In the genomic region with DNA sequence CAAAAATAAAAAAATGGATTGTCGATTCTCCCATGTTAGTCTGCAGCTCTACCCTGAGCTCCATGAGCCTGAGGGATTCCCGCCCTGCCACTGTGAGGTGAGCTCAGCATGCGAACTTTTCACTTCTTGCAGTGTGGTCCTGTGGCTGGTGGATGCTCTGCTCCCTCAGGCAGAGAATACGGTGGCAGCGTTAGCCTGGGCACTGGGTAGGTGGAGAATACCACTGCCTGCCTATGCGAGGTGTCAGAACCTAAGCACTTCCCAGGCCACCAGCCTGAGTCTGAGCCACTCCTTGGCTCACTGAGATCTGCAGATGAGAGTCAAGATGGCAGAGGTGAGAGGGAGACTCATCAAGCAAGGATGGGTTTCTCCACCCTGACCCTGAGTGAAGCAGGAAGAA, we compare ENCODE assay signal across 19 cellular contexts.
A peak's percentile ranks its signal among the peaks of the same experiment; 100 is the strongest.
DNase-seq lines count a peak whose midpoint lies in the region; ATAC-seq, FAIRE-seq and TF ChIP-seq lines count a peak whose summit lies in the region.
"Had no signal": no experiment of that assay in that cellular context is flagged by ENCODE, and none has a peak within 500 bp of the region (broad histone marks: within the 10 kb centered on the region; RNA-seq: fewer than 3 reads in every experiment).

No MANE protein-coding gene starts in this region.

- no peak overlapping the region for H3K23ac ChIP-seq in H1 (ENCODE audit: insufficient read length)

- no peaks in the 10 kb centered on the region for H3K27me3 Mint-ChIP-seq in osteocyte (ENCODE audit: unreplicated experiment)

- no peak overlapping the region for H2BK15ac ChIP-seq in H1 (ENCODE audit: low read length)

- TF ChIP-seq CTCF in PC-9 (conservative IDR thresholded peaks at IDR 0.05) (no peak), H1 (IDR thresholded peaks at IDR 0.05; ENCODE audit: control extremely low read depth in 1 of 3, insufficient read depth in 1 of 3, low read depth in 1 of 3, low read length in 3 of 3) (no peak), osteocyte (IDR thresholded peaks at IDR 0.05) (no peak), vagina (IDR thresholded peaks at IDR 0.05) (no peak), foreskin keratinocyte (conservative IDR thresholded peaks at IDR 0.05) (no peak)

- intact Hi-C loops in PC-9 (cut with micrococcal nuclease; ENCODE audit: unreplicated experiment): no loop called here
- intact Hi-C loops in vagina (cut with DNase I): no loop called here

- H3K4me3 ChIP-seq in PC-9: no peak overlapping the region
- H3K4me3 ChIP-seq in H1 (ENCODE audit: extremely low read depth in 1 of 4, insufficient read depth in 2 of 4, low read depth in 3 of 4, low read length in 4 of 4): no peak overlapping the region
- no peak overlapping the region for H3K4me3 ChIP-seq in vagina
- H3K4me3 ChIP-seq: GM23338 had no signal

- H3K27ac Mint-ChIP-seq in osteocyte (ENCODE audit: unreplicated experiment): peak overlapping the region; percentile 14
- H3K27ac Mint-ChIP-seq: CD4-positive, alpha-beta memory T cell; GM23338 had no signal

- no peak overlapping the region for H3K56ac ChIP-seq in H1 (replicated peaks; ENCODE audit: insufficient read length, low read depth, low read length)

- no peak for ATAC-seq in foreskin keratinocyte
- ATAC-seq in GM19023 (IDR thresholded peaks at IDR 0.05; ENCODE audit: unreplicated experiment): no peak

- no peak overlapping the region for H4K5ac ChIP-seq in H1 (ENCODE audit: insufficient read length, low read depth, low read length)

- H2BK120ac ChIP-seq in H1 (replicated peaks; ENCODE audit: low read depth, low read length): no peak overlapping the region

- H3K9me3 ChIP-seq in PC-9 (ENCODE audit: insufficient read depth, low read depth): 0 out of 2 replicates have a peak, but pooled peaks cover 3% of the 10 kb centered on the region
- H3K9me3 ChIP-seq in H1 (ENCODE audit: insufficient read depth in 2 of 2, low read depth in 1 of 2, low read length in 1 of 2): no peaks in the 10 kb centered on the region
- no peaks in the 10 kb centered on the region for H3K9me3 ChIP-seq in vagina

- no peak overlapping the region for H3K9ac ChIP-seq in H1 (replicated peaks in 1 of 4; ENCODE audit: extremely low read depth in 1 of 4, low read depth in 3 of 4, low read length in 3 of 4)

- H3K23me2 ChIP-seq in H1 (ENCODE audit: low read depth, low read length): no peaks in the 10 kb centered on the region

- no peak overlapping the region for H2AK5ac ChIP-seq in H1 (ENCODE audit: low read depth, low read length)

- peaks cover 22% of the 10 kb centered on the region for H3K36me3 ChIP-seq in PC-9 (ENCODE audit: low read depth)
- H3K36me3 ChIP-seq in H1 (ENCODE audit: control insufficient read depth in 2 of 4, insufficient read depth in 4 of 4, low read length in 3 of 4): peaks cover 4 to 12% (median 7%) of the 10 kb centered on the region in 4 experiments; a peak in 6 of 8 replicates
- peaks cover 0 to 23% of the 10 kb centered on the region in 2 donors for H3K36me3 ChIP-seq in vagina

- no peaks in the 10 kb centered on the region for H3K9me3 Mint-ChIP-seq in osteocyte (ENCODE audit: unreplicated experiment)
- H3K9me3 Mint-ChIP-seq: GM23338 had no signal

- TF ChIP-seq POLR2A in H1 (IDR thresholded peaks at IDR 0.05; ENCODE audit: control extremely low read depth in 1 of 2, low read depth in 2 of 2, low read length in 2 of 2) (no peak), vagina (IDR thresholded peaks at IDR 0.05) (no peak)

- POLR2A ChIA-PET in PC-9 (lab: Charles Lee; ENCODE audit: unreplicated experiment): no interaction called here
- POLR2A ChIA-PET in H1 (lab: Charles Lee; ENCODE audit: partially characterized antibody): no interaction called here
- POLR2A ChIA-PET in HEK293T (lab: Yijun Ruan, JAX): no interaction called here

- H3K79me2 ChIP-seq in PC-9 (ENCODE audit: low read depth) (peaks cover 8% of the 10 kb centered on the region; the same call in 1 of the 2 replicates), H1 (ENCODE audit: control insufficient read depth in 1 of 2, insufficient read depth in 2 of 2, low read length in 2 of 2) (no peaks in the 10 kb centered on the region)

- CTCF ChIA-PET in PC-9 (lab: Charles Lee) (no interaction called here), H1 (lab: Charles Lee; ENCODE audit: partially characterized antibody) (interaction anchor here (0.8 to 4.6 kb wide), 4 partner anchors 10 to 56 kb away, joined by 3 to 17 read pairs (median 4); no protein-coding TSS in a partner anchor), HEK293T (lab: Yijun Ruan, JAX) (interaction anchor here (0.5 kb wide), 1 partner anchor 18 kb away, joined by 3 read pairs; no protein-coding TSS in a partner anchor)

- no peak overlapping the region; the same call in 1 of the 2 replicates for H4K8ac ChIP-seq in H1 (ENCODE audit: extremely low read depth, insufficient read depth, low read length)

- no peaks in the 10 kb centered on the region for H3K9me2 ChIP-seq in PC-9 (ENCODE audit: insufficient read depth)

- WGBS in H1 (ENCODE audit: extremely low coverage in 1 of 2, insufficient coverage in 1 of 2, insufficient read length in 1 of 2, insufficient replicate concordance in 2 of 2, low coverage in 1 of 2, low lambda C conversion rate in 2 of 2, missing lambda C conversion rate in 1 of 2), 2 experiments: 93% methylated on average over 6 of the region's 6 CpGs; no CpG with 5 or more reads in 1 of the 2 experiments

- peaks cover 4% of the 10 kb centered on the region; the same call in 1 of the 2 replicates for H3K79me1 ChIP-seq in H1 (ENCODE audit: low read depth, low read length)

- no peak overlapping the region for H3K18ac ChIP-seq in H1 (ENCODE audit: extremely low read depth, low read length)

- no peak overlapping the region for H2AFZ ChIP-seq in PC-9
- H2AFZ ChIP-seq in H1 (ENCODE audit: low read length): no peak overlapping the region
- H2AFZ ChIP-seq: GM23338 had no signal

- no peak overlapping the region for H3K4ac ChIP-seq in H1 (replicated peaks; ENCODE audit: insufficient read length, low read depth, low read length)

- TF ChIP-seq RAD21 in H1 (IDR thresholded peaks at IDR 0.05 in 1 of 2, conservative IDR thresholded peaks at IDR 0.05 in 1 of 2; ENCODE audit: low read depth in 2 of 2, low read length in 2 of 2): no peak

- H3K14ac ChIP-seq in H1 (ENCODE audit: insufficient read length): no peak overlapping the region

- H3K27me3 ChIP-seq in PC-9 (ENCODE audit: insufficient read depth, low read depth) (no peaks in the 10 kb centered on the region), H1 (replicated peaks in 1 of 4; ENCODE audit: control insufficient read depth in 3 of 4, extremely low read depth in 1 of 4, insufficient read depth in 3 of 4, low read length in 3 of 4) (no peaks in the 10 kb centered on the region; a peak in 1 of 7 replicates), vagina (no peaks in the 10 kb centered on the region), foreskin keratinocyte (no peaks in the 10 kb centered on the region)

- no peak for TF ChIP-seq EP300 in H1 (IDR thresholded peaks at IDR 0.05; ENCODE audit: borderline replicate concordance in 1 of 2, low read depth in 2 of 2, low read length in 2 of 2)

- H3K4me3 Mint-ChIP-seq in osteocyte (ENCODE audit: unreplicated experiment): no peak overlapping the region
- H3K4me3 Mint-ChIP-seq: CD4-positive, alpha-beta memory T cell; GM23338 had no signal

- H3K4me2 ChIP-seq in PC-9 (no peak overlapping the region), H1 (ENCODE audit: insufficient read depth in 1 of 2, low read depth in 2 of 2, low read length in 2 of 2) (no peak overlapping the region)
- H3K4me2 ChIP-seq: GM23338 had no signal

- H3K27ac ChIP-seq in PC-9 (0 out of 2 replicates have a peak overlapping the region, but pooled peaks have one; percentile 96), H1 (ENCODE audit: low read depth, low read length) (no peak overlapping the region), vagina (peak overlapping the region; percentile 67), foreskin keratinocyte (no peak overlapping the region)

- BruUV-seq in PC-9 (replicated peaks; lab: Mats Ljungman, UMichigan): no TSS peak

- H4K91ac ChIP-seq in H1 (replicated peaks; ENCODE audit: insufficient read length, low read length): no peak overlapping the region

- peaks cover 34% of the 10 kb centered on the region for H3F3A ChIP-seq in PC-9 (ENCODE audit: insufficient read depth, low read depth)

- H2BK12ac ChIP-seq in H1 (ENCODE audit: low read depth, low read length): no peak overlapping the region

- DNase-seq in PC-9: no peak
- DNase-seq in H1 (ENCODE audit: low read depth in 1 of 2, low spot score in 2 of 2): no peak
- DNase-seq in osteocyte (ENCODE audit: extremely low spot score, unreplicated experiment): no peak
- no peak for DNase-seq in vagina (ENCODE audit: extremely low spot score in 2 of 2)
- no peak for DNase-seq in DMS79 (lab: John Stamatoyannopoulos, UW)
- no peak for DNase-seq in foreskin keratinocyte
- DNase-seq in HEK293T (ENCODE audit: extremely low spot score): no peak
- DNase-seq: C1 segment of cervical spinal cord; Calu3; CD4-positive, alpha-beta memory T cell; COR-L47; DMS53; DND-41; HCEC 1CT had no signal

- peaks cover 58% of the 10 kb centered on the region for H3K36me3 Mint-ChIP-seq in osteocyte (ENCODE audit: unreplicated experiment)
- H3K36me3 Mint-ChIP-seq: CD4-positive, alpha-beta memory T cell had no signal

- H3K4me1 ChIP-seq in PC-9 (replicated peaks; ENCODE audit: insufficient read depth) (peaks cover 45% of the 10 kb centered on the region), H1 (replicated peaks in 1 of 4; ENCODE audit: control insufficient read depth in 3 of 4, insufficient read depth in 4 of 4, low read length in 3 of 4) (no peaks in the 10 kb centered on the region; a peak in 1 of 7 replicates), vagina (peaks cover 45% of the 10 kb centered on the region), foreskin keratinocyte (no peaks in the 10 kb centered on the region)

- no peak overlapping the region for H2BK20ac ChIP-seq in H1 (ENCODE audit: low read length)

- no peaks in the 10 kb centered on the region for H4K20me1 ChIP-seq in PC-9 (ENCODE audit: insufficient read depth)
- peaks cover 0 to 2% of the 10 kb centered on the region in 2 experiments for H4K20me1 ChIP-seq in H1 (replicated peaks in 1 of 2; ENCODE audit: control insufficient read depth in 1 of 2, insufficient read depth in 2 of 2, low read length in 2 of 2)

- H2BK5ac ChIP-seq in H1 (ENCODE audit: low read depth, low read length): 0 out of 2 replicates have a peak overlapping the region, but pooled peaks have one; percentile 66

- H3K4me1 Mint-ChIP-seq in osteocyte (ENCODE audit: unreplicated experiment): peaks cover 26% of the 10 kb centered on the region
- H3K4me1 Mint-ChIP-seq: CD4-positive, alpha-beta memory T cell; GM23338 had no signal

- FAIRE-seq in H1 (lab: Jason Lieb, UNC): no peak
- FAIRE-seq: G401.6, GM12892, H54 had no signal

TF ChIP-seq in H1, 55 proteins besides CTCF, POLR2A, EP300 and RAD21 (continues in another document):
- TF ChIP-seq KDM1A (IDR thresholded peaks at IDR 0.05; ENCODE audit: borderline replicate concordance, low read length) (no peak), SP1 (IDR thresholded peaks at IDR 0.05; ENCODE audit: low read depth, low read length) (no peak)

TF ChIP-seq in HEK293T, 16 proteins besides CTCF, POLR2A, EP300 and RAD21:
- TF ChIP-seq L3MBTL2 (conservative IDR thresholded peaks at IDR 0.05): no peak
- no peak for TF ChIP-seq FOXM1 (IDR thresholded peaks at IDR 0.05; ENCODE audit: borderline replicate concordance)

Comparison
In these comparisons a context has a peak if more than half of its experiments do, and no peak if none do; other contexts are left out.
1. H3K27ac ChIP-seq: peak in PC-9 (single experiment) and vagina (single experiment); none in H1 (single experiment) and foreskin keratinocyte (single experiment).